Comparison of ENCODE assay signal across 8 cellular contexts in genomic region chr10:33330543-33331019, GRCh38. TPM values are rescaled to one million over a fixed set of nuclear protein-coding genes. Genes with fewer than 3 reads are reported as not detected.
DNase-seq lines count a peak whose midpoint lies in the region; ATAC-seq lines count a peak whose summit lies in the region.

No MANE protein-coding gene starts in this region.

- CTCF ChIA-PET in activated CD4-positive, alpha-beta memory T cell treated with anti-CD3 and anti-CD28 coated beads for 36 hours (lab: Charles Lee), result interaction anchor here (0.6 to 2.3 kb wide), 10 partner anchors 14 to 1587 kb away, joined by 3 to 10 read pairs (median 3); no protein-coding TSS in a partner anchor

- DNase-seq in GDM1 (lab: John Stamatoyannopoulos, UW) (peak; percentile 51), NCI-H748 treated with DMSO at 0.1 percent for 48 hours (lab: John Stamatoyannopoulos, UW) (peak; percentile 88), ecto neural progenitor cell (ENCODE audit: low spot score) (peak; percentile 83), lung microvascular endothelial cell (ENCODE audit: low read depth in 2 of 2) (peak; percentile 90 to 91), cortex of kidney (lab: John Stamatoyannopoulos, UW) (no peak)
- DNase-seq in activated CD4-positive, alpha-beta memory T cell treated with anti-CD3 and anti-CD28 coated beads for 36 hours, result peak; percentile 86
- peak; percentile 58 to 74 (median 73) for DNase-seq in stimulated activated CD4-positive, alpha-beta T cell treated with anti-CD3 and anti-CD28 coated beads, TNF-alpha, amount 100 ng/mL, for 4 hours (ENCODE audit: low read depth in 3 of 3)

- no peak overlapping the region for H3K4me3 Mint-ChIP-seq in activated CD4-positive, alpha-beta memory T cell treated with anti-CD3 and anti-CD28 coated beads for 36 hours

- intact Hi-C loops in activated CD4-positive, alpha-beta memory T cell treated with anti-CD3 and anti-CD28 coated beads for 36 hours (cut with micrococcal nuclease), result loop anchor here (1.0 to 10.0 kb wide), 7 partner anchors 63 to 1308 kb away; no protein-coding TSS in a partner anchor

- POLR2A ChIA-PET in activated CD4-positive, alpha-beta memory T cell treated with anti-CD3 and anti-CD28 coated beads for 36 hours (lab: Charles Lee), result no interaction called here

- H3K36me3 Mint-ChIP-seq in activated CD4-positive, alpha-beta memory T cell treated with anti-CD3 and anti-CD28 coated beads for 36 hours, result no peaks in the 10 kb centered on the region

- H3K27me3 Mint-ChIP-seq in activated CD4-positive, alpha-beta memory T cell treated with anti-CD3 and anti-CD28 coated beads for 36 hours, result peaks cover 57% of the 10 kb centered on the region

- H3K4me1 Mint-ChIP-seq in activated CD4-positive, alpha-beta memory T cell treated with anti-CD3 and anti-CD28 coated beads for 36 hours (ENCODE audit: low read depth), result peaks cover 18% of the 10 kb centered on the region

- ATAC-seq in HG02973 (IDR thresholded peaks at IDR 0.05; ENCODE audit: unreplicated experiment), result peak; percentile 51

- no peaks in the 10 kb centered on the region for H3K9me3 Mint-ChIP-seq in activated CD4-positive, alpha-beta memory T cell treated with anti-CD3 and anti-CD28 coated beads for 36 hours

- no peak overlapping the region for H3K27ac Mint-ChIP-seq in activated CD4-positive, alpha-beta memory T cell treated with anti-CD3 and anti-CD28 coated beads for 36 hours

RNA-seq across cellular contexts. Expression of gene NRP1, which starts 3.9 kb away (rescaled TPM):
- total RNA-seq in activated CD4-positive, alpha-beta memory T cell treated with anti-CD3 and anti-CD28 coated beads for 36 hours, result 1 to 10 TPM; 1.5 to 1.6 TPM
- 6.5 and 64.1 TPM in 2 replicates for total RNA-seq in lung microvascular endothelial cell
